ENCODE assay signal across 1 cellular context in genomic region chr2:73897934-73898333, GRCh38.
TF ChIP-seq lines count a peak whose summit lies in the region.

No MANE protein-coding gene starts in this region.

TF ChIP-seq in GM23338, 12 proteins besides CTCF, POLR2A, EP300 and RAD21 (continued from another document):
- TF ChIP-seq, protein P1, sequence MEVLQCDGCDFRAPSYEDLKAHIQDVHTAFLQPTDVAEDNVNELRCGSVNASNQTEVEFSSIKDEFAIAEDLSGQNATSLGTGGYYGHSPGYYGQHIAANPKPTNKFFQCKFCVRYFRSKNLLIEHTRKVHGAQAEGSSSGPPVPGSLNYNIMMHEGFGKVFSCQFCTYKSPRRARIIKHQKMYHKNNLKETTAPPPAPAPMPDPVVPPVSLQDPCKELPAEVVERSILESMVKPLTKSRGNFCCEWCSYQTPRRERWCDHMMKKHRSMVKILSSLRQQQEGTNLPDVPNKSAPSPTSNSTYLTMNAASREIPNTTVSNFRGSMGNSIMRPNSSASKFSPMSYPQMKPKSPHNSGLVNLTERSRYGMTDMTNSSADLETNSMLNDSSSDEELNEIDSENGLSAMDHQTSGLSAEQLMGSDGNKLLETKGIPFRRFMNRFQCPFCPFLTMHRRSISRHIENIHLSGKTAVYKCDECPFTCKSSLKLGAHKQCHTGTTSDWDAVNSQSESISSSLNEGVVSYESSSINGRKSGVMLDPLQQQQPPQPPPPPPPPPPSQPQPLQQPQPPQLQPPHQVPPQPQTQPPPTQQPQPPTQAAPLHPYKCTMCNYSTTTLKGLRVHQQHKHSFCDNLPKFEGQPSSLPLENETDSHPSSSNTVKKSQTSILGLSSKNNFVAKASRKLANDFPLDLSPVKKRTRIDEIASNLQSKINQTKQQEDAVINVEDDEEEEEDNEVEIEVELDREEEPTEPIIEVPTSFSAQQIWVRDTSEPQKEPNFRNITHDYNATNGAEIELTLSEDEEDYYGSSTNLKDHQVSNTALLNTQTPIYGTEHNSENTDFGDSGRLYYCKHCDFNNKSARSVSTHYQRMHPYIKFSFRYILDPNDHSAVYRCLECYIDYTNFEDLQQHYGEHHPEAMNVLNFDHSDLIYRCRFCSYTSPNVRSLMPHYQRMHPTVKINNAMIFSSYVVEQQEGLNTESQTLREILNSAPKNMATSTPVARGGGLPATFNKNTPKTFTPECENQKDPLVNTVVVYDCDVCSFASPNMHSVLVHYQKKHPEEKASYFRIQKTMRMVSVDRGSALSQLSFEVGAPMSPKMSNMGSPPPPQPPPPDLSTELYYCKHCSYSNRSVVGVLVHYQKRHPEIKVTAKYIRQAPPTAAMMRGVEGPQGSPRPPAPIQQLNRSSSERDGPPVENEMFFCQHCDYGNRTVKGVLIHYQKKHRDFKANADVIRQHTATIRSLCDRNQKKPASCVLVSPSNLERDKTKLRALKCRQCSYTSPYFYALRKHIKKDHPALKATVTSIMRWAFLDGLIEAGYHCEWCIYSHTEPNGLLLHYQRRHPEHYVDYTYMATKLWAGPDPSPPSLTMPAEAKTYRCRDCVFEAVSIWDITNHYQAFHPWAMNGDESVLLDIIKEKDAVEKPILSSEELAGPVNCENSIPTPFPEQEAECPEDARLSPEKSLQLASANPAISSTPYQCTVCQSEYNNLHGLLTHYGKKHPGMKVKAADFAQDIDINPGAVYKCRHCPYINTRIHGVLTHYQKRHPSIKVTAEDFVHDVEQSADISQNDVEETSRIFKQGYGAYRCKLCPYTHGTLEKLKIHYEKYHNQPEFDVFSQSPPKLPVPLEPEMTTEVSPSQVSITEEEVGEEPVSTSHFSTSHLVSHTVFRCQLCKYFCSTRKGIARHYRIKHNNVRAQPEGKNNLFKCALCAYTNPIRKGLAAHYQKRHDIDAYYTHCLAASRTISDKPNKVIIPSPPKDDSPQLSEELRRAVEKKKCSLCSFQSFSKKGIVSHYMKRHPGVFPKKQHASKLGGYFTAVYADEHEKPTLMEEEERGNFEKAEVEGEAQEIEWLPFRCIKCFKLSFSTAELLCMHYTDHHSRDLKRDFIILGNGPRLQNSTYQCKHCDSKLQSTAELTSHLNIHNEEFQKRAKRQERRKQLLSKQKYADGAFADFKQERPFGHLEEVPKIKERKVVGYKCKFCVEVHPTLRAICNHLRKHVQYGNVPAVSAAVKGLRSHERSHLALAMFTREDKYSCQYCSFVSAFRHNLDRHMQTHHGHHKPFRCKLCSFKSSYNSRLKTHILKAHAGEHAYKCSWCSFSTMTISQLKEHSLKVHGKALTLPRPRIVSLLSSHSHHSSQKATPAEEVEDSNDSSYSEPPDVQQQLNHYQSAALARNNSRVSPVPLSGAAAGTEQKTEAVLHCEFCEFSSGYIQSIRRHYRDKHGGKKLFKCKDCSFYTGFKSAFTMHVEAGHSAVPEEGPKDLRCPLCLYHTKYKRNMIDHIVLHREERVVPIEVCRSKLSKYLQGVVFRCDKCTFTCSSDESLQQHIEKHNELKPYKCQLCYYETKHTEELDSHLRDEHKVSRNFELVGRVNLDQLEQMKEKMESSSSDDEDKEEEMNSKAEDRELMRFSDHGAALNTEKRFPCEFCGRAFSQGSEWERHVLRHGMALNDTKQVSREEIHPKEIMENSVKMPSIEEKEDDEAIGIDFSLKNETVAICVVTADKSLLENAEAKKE (CRISPR knock-in tag; IDR thresholded peaks at IDR 0.05) = no peak
- TF ChIP-seq NANOG (IDR thresholded peaks at IDR 0.05; ENCODE audit: borderline replicate concordance) (no peak), REST (IDR thresholded peaks at IDR 0.05; ENCODE audit: unreplicated experiment) (no peak), ZNF114 (CRISPR knock-in tag; IDR thresholded peaks at IDR 0.05) (no peak), JUNB (IDR thresholded peaks at IDR 0.05; ENCODE audit: unreplicated experiment) (no peak), STAT1 (IDR thresholded peaks at IDR 0.05; ENCODE audit: unreplicated experiment) (no peak), ZNF331 (CRISPR knock-in tag; IDR thresholded peaks at IDR 0.05; ENCODE audit: low read depth) (no peak), POLR2AphosphoS5 (IDR thresholded peaks at IDR 0.05; ENCODE audit: low read depth) (no peak), EZH2phosphoT487 (IDR thresholded peaks at IDR 0.05; ENCODE audit: unreplicated experiment) (no peak), ETS1 (IDR thresholded peaks at IDR 0.05) (no peak), EZH2 (IDR thresholded peaks at IDR 0.05; ENCODE audit: low read depth, unreplicated experiment) (no peak)
